In the genomic region with DNA sequence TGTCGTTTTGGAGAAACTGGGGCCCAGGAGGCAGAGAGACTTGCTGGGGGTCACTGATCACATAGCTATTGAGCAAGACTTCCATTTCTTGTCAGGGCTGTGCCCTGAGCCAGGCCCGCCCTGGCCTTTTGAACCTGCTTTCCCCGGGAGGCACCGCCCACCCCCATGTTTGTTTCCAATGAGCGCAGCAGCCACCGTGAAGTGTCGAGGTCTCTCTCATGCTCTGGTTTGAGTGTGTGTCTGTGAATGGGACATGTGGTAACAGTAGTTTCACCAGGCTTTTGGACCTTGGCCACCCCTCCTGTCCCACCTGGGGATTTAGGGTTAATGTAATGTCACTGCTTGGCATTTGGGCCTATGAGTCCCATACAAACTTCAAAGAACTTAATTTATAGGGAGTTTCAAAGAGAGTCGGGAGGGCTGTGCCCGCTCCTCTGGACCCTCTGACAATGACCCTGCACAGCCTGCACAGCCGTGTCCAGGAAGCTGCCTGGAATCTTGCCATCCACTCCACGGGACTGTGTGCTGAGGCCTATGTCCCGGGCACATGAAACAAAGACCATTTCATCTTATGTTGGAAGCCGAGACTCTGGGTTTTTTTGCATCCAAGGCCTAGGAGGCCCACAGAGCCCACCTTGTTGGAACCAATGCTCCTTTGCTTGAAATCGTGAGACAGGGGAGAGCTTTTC, we compare ENCODE assay signal across 20 cellular contexts. TPM values are rescaled to one million over a fixed set of nuclear protein-coding genes. Genes with fewer than 3 reads are reported as not detected.
A peak's percentile ranks its signal among the peaks of the same experiment; 100 is the strongest.
DNase-seq lines count a peak whose midpoint lies in the region; ATAC-seq and TF ChIP-seq lines count a peak whose summit lies in the region.
"Had no signal": no experiment of that assay in that cellular context is flagged by ENCODE, and none has a peak within 500 bp of the region (broad histone marks: within the 10 kb centered on the region; RNA-seq: fewer than 3 reads in every experiment).

No MANE protein-coding gene starts in this region.

- H3K36me3 Mint-ChIP-seq in activated CD4-positive, alpha-beta memory T cell treated with anti-CD3 and anti-CD28 coated beads, Interleukin-2, amount 10 ng/mL, durations not matched to agents 7 days and 5 days (ENCODE audit: low read depth) = peaks cover 31% of the 10 kb centered on the region

- intact Hi-C loops in left ventricle myocardium superior (cut with micrococcal nuclease) = no loop called here

- POLR2A ChIA-PET in activated CD4-positive, alpha-beta memory T cell treated with anti-CD3 and anti-CD28 coated beads, Interleukin-2, amount 10 ng/mL, durations not matched to agents 7 days and 5 days (lab: Charles Lee) = no interaction called here

- peak; percentile 44 for DNase-seq in right atrium auricular region (ENCODE audit: low spot score)
- no peak for DNase-seq in left ventricle myocardium superior
- DNase-seq in foreskin melanocyte = peak; percentile 42
- DNase-seq in mucosa of gallbladder (ENCODE audit: low spot score) = peak; percentile 9
- no peak for DNase-seq in NCI-H1048 (lab: John Stamatoyannopoulos, UW)
- no peak for DNase-seq in ureter (ENCODE audit: low spot score)
- no peak for DNase-seq in central memory CD4-positive, alpha-beta T cell
- DNase-seq in activated CD4-positive, alpha-beta memory T cell treated with anti-CD3 and anti-CD28 coated beads, Interleukin-2, amount 10 ng/mL, durations not matched to agents 7 days and 5 days = no peak
- DNase-seq: ACHN; activated CD4-positive, alpha-beta memory T cell treated with anti-CD3 and anti-CD28 coated beads for 36 hours; activated gamma-delta T cell; COR-L47; esophagus squamous epithelium; GDM1; left colon; NCI-H2107; stimulated activated CD4-positive, alpha-beta T cell treated with anti-CD3 and anti-CD28 coated beads, Interleukin-4, amount 100 ng/mL, for 1 hour; trophoblast cell had no signal

- H3K27me3 Mint-ChIP-seq in activated CD4-positive, alpha-beta memory T cell treated with anti-CD3 and anti-CD28 coated beads, Interleukin-2, amount 10 ng/mL, durations not matched to agents 7 days and 5 days = no peaks in the 10 kb centered on the region

- no peak for TF ChIP-seq CTCF in right atrium auricular region (IDR thresholded peaks at IDR 0.05)

- H3K9me3 ChIP-seq in right atrium auricular region = no peaks in the 10 kb centered on the region
- H3K9me3 ChIP-seq: esophagus squamous epithelium had no signal

- no peaks in the 10 kb centered on the region for H3K9me3 Mint-ChIP-seq in activated CD4-positive, alpha-beta memory T cell treated with anti-CD3 and anti-CD28 coated beads, Interleukin-2, amount 10 ng/mL, durations not matched to agents 7 days and 5 days
- H3K9me3 Mint-ChIP-seq: activated CD4-positive, alpha-beta memory T cell treated with anti-CD3 and anti-CD28 coated beads for 36 hours had no signal

- CTCF ChIA-PET in activated CD4-positive, alpha-beta memory T cell treated with anti-CD3 and anti-CD28 coated beads, Interleukin-2, amount 10 ng/mL, durations not matched to agents 7 days and 5 days (lab: Charles Lee) = interaction anchor here (1.5 kb wide), 1 partner anchor 37 kb away, joined by 4 read pairs; no protein-coding TSS in a partner anchor

- H3K4me3 ChIP-seq in right atrium auricular region = no peak overlapping the region
- H3K4me3 ChIP-seq: esophagus squamous epithelium had no signal

- no peak for ATAC-seq in left ventricle myocardium superior
- ATAC-seq: left colon had no signal

- H3K4me1 ChIP-seq in right atrium auricular region = no peaks in the 10 kb centered on the region

- H3K27me3 ChIP-seq in right atrium auricular region = no peaks in the 10 kb centered on the region
- H3K27me3 ChIP-seq: esophagus squamous epithelium had no signal

- no peak overlapping the region for H3K4me3 Mint-ChIP-seq in activated CD4-positive, alpha-beta memory T cell treated with anti-CD3 and anti-CD28 coated beads, Interleukin-2, amount 10 ng/mL, durations not matched to agents 7 days and 5 days
- H3K4me3 Mint-ChIP-seq: activated CD4-positive, alpha-beta memory T cell treated with anti-CD3 and anti-CD28 coated beads for 36 hours had no signal

- H3K4me1 Mint-ChIP-seq in activated CD4-positive, alpha-beta memory T cell treated with anti-CD3 and anti-CD28 coated beads, Interleukin-2, amount 10 ng/mL, durations not matched to agents 7 days and 5 days = peaks cover 22% of the 10 kb centered on the region

- no peak overlapping the region for H3K27ac Mint-ChIP-seq in activated CD4-positive, alpha-beta memory T cell treated with anti-CD3 and anti-CD28 coated beads, Interleukin-2, amount 10 ng/mL, durations not matched to agents 7 days and 5 days
- H3K27ac Mint-ChIP-seq: activated CD4-positive, alpha-beta memory T cell treated with anti-CD3 and anti-CD28 coated beads for 36 hours had no signal

- no peak overlapping the region for H3K27ac ChIP-seq in right atrium auricular region
- H3K27ac ChIP-seq: esophagus squamous epithelium had no signal

- H3K36me3 ChIP-seq in right atrium auricular region = no peaks in the 10 kb centered on the region
- H3K36me3 ChIP-seq: esophagus squamous epithelium had no signal

RNA-seq across cellular contexts. Expression of gene PRF1, which starts 6.3 kb away (rescaled TPM):
- 1 to 10 TPM; 1.1 to 1.4 TPM for total RNA-seq in right atrium auricular region
- total RNA-seq in left ventricle myocardium superior = 3.2 TPM
- total RNA-seq in mucosa of gallbladder = 7.3 TPM
- total RNA-seq in ureter = 4.1 TPM
- total RNA-seq in activated CD4-positive, alpha-beta memory T cell treated with anti-CD3 and anti-CD28 coated beads, Interleukin-2, amount 10 ng/mL, durations not matched to agents 7 days and 5 days = 100 to 1,000 TPM; 136 to 141 TPM
- total RNA-seq: dermis microvascular lymphatic vessel endothelial cell, H4 had no signal

Comparison
In these comparisons a context has a peak if more than half of its experiments do, and no peak if none do; other contexts are left out.
1. DNase-seq: peak in right atrium auricular region (single experiment), foreskin melanocyte (single experiment) and mucosa of gallbladder (single experiment); none in left ventricle myocardium superior (single experiment), NCI-H1048 (single experiment), ureter (single experiment), central memory CD4-positive, alpha-beta T cell (single experiment) and activated CD4-positive, alpha-beta memory T cell treated with anti-CD3 and anti-CD28 coated beads, Interleukin-2, amount 10 ng/mL, durations not matched to agents 7 days and 5 days (single experiment).
2. RNA of gene PRF1, which starts 6.3 kb away (total RNA-seq): 136 to 141 TPM in activated CD4-positive, alpha-beta memory T cell treated with anti-CD3 and anti-CD28 coated beads, Interleukin-2, amount 10 ng/mL, durations not matched to agents 7 days and 5 days; 7.3 TPM in mucosa of gallbladder (single experiment), 4.1 TPM in ureter (single experiment), 3.2 TPM in left ventricle myocardium superior (single experiment) and 1.1 to 1.4 TPM in right atrium auricular region; every median in the first group is over 10 times any median in the second.